In genomic region chr1:242710847-242711246, GRCh38 we compare ENCODE assay signal across 28 cellular contexts.
DNase-seq lines count a peak whose midpoint lies in the region; ATAC-seq, FAIRE-seq and TF ChIP-seq lines count a peak whose summit lies in the region.
"Had no signal": no experiment of that assay in that cellular context is flagged by ENCODE, and none has a peak within 500 bp of the region (broad histone marks: within the 10 kb centered on the region; RNA-seq: fewer than 3 reads in every experiment).

No MANE protein-coding gene starts in this region.

- in situ Hi-C loops in GM23248 (cut with MboI), result no loop called here

- H3K36me3 ChIP-seq in GM23338 (ENCODE audit: insufficient read depth) (no peaks in the 10 kb centered on the region), NT2/D1 (ENCODE audit: insufficient read depth, insufficient read length, low read length) (no peaks in the 10 kb centered on the region), astrocyte (ENCODE audit: insufficient read depth, low read length) (no peaks in the 10 kb centered on the region), thyroid gland (no peaks in the 10 kb centered on the region), GM23248 (ENCODE audit: low read depth) (no peaks in the 10 kb centered on the region)
- H3K36me3 ChIP-seq: BE2C, BLaER1 had no signal

- H3K4me1 ChIP-seq in GM23338 (ENCODE audit: insufficient read depth), result peaks cover 17% of the 10 kb centered on the region; the same call in 1 of the 2 replicates
- no peaks in the 10 kb centered on the region for H3K4me1 ChIP-seq in NT2/D1 (ENCODE audit: insufficient read depth, insufficient read length)
- no peaks in the 10 kb centered on the region for H3K4me1 ChIP-seq in astrocyte (ENCODE audit: insufficient read depth, low read length)
- no peaks in the 10 kb centered on the region for H3K4me1 ChIP-seq in thyroid gland
- no peaks in the 10 kb centered on the region for H3K4me1 ChIP-seq in GM23248 (ENCODE audit: insufficient read depth)
- H3K4me1 ChIP-seq: BE2C, BLaER1 had no signal

- H3K4me1 Mint-ChIP-seq in GM23338 (peaks cover 16% of the 10 kb centered on the region; the same call in 2 of the 3 replicates), astrocyte (ENCODE audit: low read depth, unreplicated experiment) (peaks cover 14% of the 10 kb centered on the region)
- H3K4me1 Mint-ChIP-seq: CD14-positive monocyte; CD4-positive, alpha-beta memory T cell; CD4-positive, CD25-positive, alpha-beta regulatory T cell; CD8-positive, alpha-beta memory T cell had no signal

- H3K36me3 Mint-ChIP-seq in GM23338 (ENCODE audit: low read depth) (peaks cover 4% of the 10 kb centered on the region; the same call in 2 of the 3 replicates), astrocyte (ENCODE audit: low read depth, unreplicated experiment) (peaks cover 3% of the 10 kb centered on the region)
- H3K36me3 Mint-ChIP-seq: CD14-positive monocyte; CD4-positive, alpha-beta memory T cell; CD4-positive, CD25-positive, alpha-beta regulatory T cell; CD8-positive, alpha-beta memory T cell had no signal

- peaks cover 15% of the 10 kb centered on the region; the same call in 1 of the 2 replicates for H3K27me3 ChIP-seq in GM23338 (ENCODE audit: insufficient read depth)
- peaks cover 41% of the 10 kb centered on the region for H3K27me3 ChIP-seq in NT2/D1 (ENCODE audit: insufficient read depth, insufficient read length)
- no peaks in the 10 kb centered on the region for H3K27me3 ChIP-seq in astrocyte (ENCODE audit: insufficient read depth, low read length)
- H3K27me3 ChIP-seq in thyroid gland, result no peaks in the 10 kb centered on the region
- no peaks in the 10 kb centered on the region for H3K27me3 ChIP-seq in GM23248 (replicated peaks; ENCODE audit: insufficient read depth)
- H3K27me3 ChIP-seq: BE2C, BLaER1 had no signal

- H3K27ac Mint-ChIP-seq in GM23338 (no peak overlapping the region), astrocyte (ENCODE audit: unreplicated experiment) (peak overlapping the region; percentile 23)
- H3K27ac Mint-ChIP-seq: CD14-positive monocyte; CD4-positive, alpha-beta memory T cell; CD4-positive, CD25-positive, alpha-beta regulatory T cell; CD8-positive, alpha-beta memory T cell had no signal

- WGBS in thyroid gland, 2 donors, result 61 to 65% methylated on average over 1 of the region's 1 CpG
- 10 to 17% methylated on average over 1 of the region's 1 CpG for WGBS in GM23248 (ENCODE audit: low coverage in 1 of 2, low lambda C conversion rate in 2 of 2, missing lambda C conversion rate in 2 of 2), 2 experiments

- FAIRE-seq in astrocyte (lab: Jason Lieb, UNC), result no peak
- FAIRE-seq: A204.1, G401.6, GM12878, GM12892, GM18507 had no signal

- H3K9ac ChIP-seq in NT2/D1 (ENCODE audit: insufficient read length, low read depth) (no peak overlapping the region), astrocyte (ENCODE audit: low read length) (no peak overlapping the region), GM23248 (no peak overlapping the region)
- H3K9ac ChIP-seq: BLaER1 had no signal

- H2AFZ ChIP-seq in GM23338 (no peak overlapping the region), astrocyte (ENCODE audit: low read depth, low read length) (no peak overlapping the region), GM23248 (no peak overlapping the region)

- TF ChIP-seq CTCF in GM23338 (conservative IDR thresholded peaks at IDR 0.05; ENCODE audit: low read depth in 2 of 2) (no peak), astrocyte (IDR thresholded peaks at IDR 0.05; ENCODE audit: insufficient read depth, low read depth, low read length) (no peak), thyroid gland (IDR thresholded peaks at IDR 0.05) (no peak)

- H3K9me2 ChIP-seq in GM23338 (ENCODE audit: insufficient read depth), result no peaks in the 10 kb centered on the region
- no peaks in the 10 kb centered on the region for H3K9me2 ChIP-seq in GM23248 (ENCODE audit: insufficient read depth)

- H4K20me1 ChIP-seq in GM23338 (replicated peaks; ENCODE audit: insufficient read depth) (no peaks in the 10 kb centered on the region), astrocyte (ENCODE audit: insufficient read depth, low read length) (no peaks in the 10 kb centered on the region), GM23248 (ENCODE audit: insufficient read depth) (no peaks in the 10 kb centered on the region)
- H4K20me1 ChIP-seq: BLaER1 had no signal

- H3K27ac ChIP-seq in GM23338 (ENCODE audit: low read depth), result no peak overlapping the region
- no peak overlapping the region for H3K27ac ChIP-seq in astrocyte (ENCODE audit: low read depth, low read length)
- H3K27ac ChIP-seq in thyroid gland, result no peak overlapping the region
- no peak overlapping the region for H3K27ac ChIP-seq in GM23248
- H3K27ac ChIP-seq: BLaER1 had no signal

- H3K9me3 ChIP-seq in NT2/D1 (ENCODE audit: insufficient read depth, low read length) (no peaks in the 10 kb centered on the region), astrocyte (ENCODE audit: insufficient read depth, low read depth, low read length) (no peaks in the 10 kb centered on the region), thyroid gland (no peaks in the 10 kb centered on the region), GM23248 (ENCODE audit: low read depth) (no peaks in the 10 kb centered on the region)
- H3K9me3 ChIP-seq: BE2C, BLaER1 had no signal

- no peak for TF ChIP-seq POLR2A in thyroid gland (IDR thresholded peaks at IDR 0.05)

- intact Hi-C loops in cardiac septum (cut with DNase I) (no loop called here), thyroid gland (cut with DNase I) (no loop called here)

- DNase-seq in GM23338 (ENCODE audit: low spot score) (no peak), NT2/D1 (ENCODE audit: low read depth, low spot score) (peak; percentile 42), astrocyte (ENCODE audit: low read depth) (no peak), cardiac septum (ENCODE audit: low spot score) (no peak), thyroid gland (no peak), GM23248 (no peak)
- DNase-seq: 8988T; ACHN; BE2C; C1 segment of cervical spinal cord; CD4-positive, alpha-beta memory T cell; CD4-positive, CD25-positive, alpha-beta regulatory T cell; CD8-positive, alpha-beta memory T cell; DMS 273 treated with DMSO at 0.1 percent for 48 hours; DMS153; DMS53; DMS79; DND-41; EL; GF-D8 had no signal

- peaks cover 5% of the 10 kb centered on the region; the same call in 2 of the 3 replicates for H3K9me3 Mint-ChIP-seq in GM23338
- H3K9me3 Mint-ChIP-seq in astrocyte (ENCODE audit: unreplicated experiment), result no peaks in the 10 kb centered on the region

- H3F3A ChIP-seq in GM23338 (replicated peaks; ENCODE audit: low read depth) (no peaks in the 10 kb centered on the region), GM23248 (ENCODE audit: insufficient read depth) (no peaks in the 10 kb centered on the region)

- no peaks in the 10 kb centered on the region for H3K27me3 Mint-ChIP-seq in GM23338 (ENCODE audit: insufficient read depth, low read depth, poor library complexity)
- peaks cover 10% of the 10 kb centered on the region for H3K27me3 Mint-ChIP-seq in astrocyte (ENCODE audit: low read depth, unreplicated experiment)
- H3K27me3 Mint-ChIP-seq: CD4-positive, CD25-positive, alpha-beta regulatory T cell had no signal

- no peak overlapping the region for H3K4me3 ChIP-seq in GM23338
- no peak overlapping the region for H3K4me3 ChIP-seq in NT2/D1 (ENCODE audit: insufficient read length, low read depth)
- no peak overlapping the region for H3K4me3 ChIP-seq in astrocyte (ENCODE audit: insufficient read depth, low read depth, low read length)
- no peak overlapping the region for H3K4me3 ChIP-seq in thyroid gland (replicated peaks in 1 of 3)
- no peak overlapping the region for H3K4me3 ChIP-seq in GM23248
- H3K4me3 ChIP-seq: BLaER1, GM12878 had no signal

- H3K4me2 ChIP-seq in GM23338 (peak overlapping the region; percentile 17; the same call in 1 of the 2 replicates), astrocyte (ENCODE audit: low read length) (no peak overlapping the region), GM23248 (ENCODE audit: unreplicated experiment) (no peak overlapping the region)
- H3K4me2 ChIP-seq: BLaER1 had no signal

- no peaks in the 10 kb centered on the region for H3K79me2 ChIP-seq in GM23338 (replicated peaks; ENCODE audit: insufficient read depth)
- H3K79me2 ChIP-seq in astrocyte (ENCODE audit: insufficient read depth, low read length), result no peaks in the 10 kb centered on the region
- H3K79me2 ChIP-seq in GM23248 (ENCODE audit: insufficient read depth), result no peaks in the 10 kb centered on the region

- H3K4me3 Mint-ChIP-seq in GM23338 (no peak overlapping the region), astrocyte (ENCODE audit: unreplicated experiment) (no peak overlapping the region)
- H3K4me3 Mint-ChIP-seq: CD14-positive monocyte; CD4-positive, alpha-beta memory T cell; CD4-positive, CD25-positive, alpha-beta regulatory T cell; CD8-positive, alpha-beta memory T cell had no signal

- peak; percentile 65 for ATAC-seq in GM23338
- ATAC-seq in HG03354 (IDR thresholded peaks at IDR 0.05; ENCODE audit: poor library complexity, severe bottlenecking, unreplicated experiment), result no peak
- ATAC-seq: GM12878 had no signal

TF ChIP-seq in GM23338, 12 proteins besides CTCF, POLR2A, EP300 and RAD21 (continues in another document):
- no peak for TF ChIP-seq ZNF331 (CRISPR knock-in tag; IDR thresholded peaks at IDR 0.05; ENCODE audit: low read depth)
